ENCODE assay signal across 10 cellular contexts in the genomic region with DNA sequence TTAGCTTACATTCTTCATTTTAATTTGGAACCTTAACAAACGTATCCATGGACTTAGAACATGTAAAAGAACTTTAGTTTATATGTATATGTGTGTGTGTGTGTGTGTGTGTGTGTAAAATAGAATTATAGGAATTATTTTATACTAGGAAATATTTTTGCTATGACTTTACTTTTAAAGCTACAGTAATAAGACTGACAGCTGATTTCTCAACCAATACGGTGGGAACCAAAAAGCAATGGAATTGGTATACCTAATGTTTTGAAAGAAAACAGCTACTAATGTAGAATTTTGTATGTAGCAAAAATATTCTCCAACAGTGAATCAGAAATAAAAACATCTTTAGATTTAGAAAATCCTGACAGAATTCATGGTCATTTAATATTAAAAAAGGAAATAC.
"Had no signal": no experiment of that assay in that cellular context is flagged by ENCODE, and none has a peak within 500 bp of the region (broad histone marks: within the 10 kb centered on the region; RNA-seq: fewer than 3 reads in every experiment).

No MANE protein-coding gene starts in this region.

- H3K4me3 ChIP-seq: colonic mucosa, gastroesophageal sphincter, left ventricle myocardium inferior had no signal

- H3K27ac ChIP-seq: colonic mucosa, gastroesophageal sphincter, left ventricle myocardium inferior had no signal

- H3K27me3 ChIP-seq: colonic mucosa had no signal

- H3K36me3 ChIP-seq: colonic mucosa, gastroesophageal sphincter, left ventricle myocardium inferior had no signal

- H3K4me1 ChIP-seq: colonic mucosa, gastroesophageal sphincter, left ventricle myocardium inferior had no signal

- H3K9me3 ChIP-seq: colonic mucosa had no signal

- ATAC-seq: gastroesophageal sphincter had no signal

- DNase-seq: activated CD4-positive, alpha-beta T cell treated with anti-CD3 and anti-CD28 coated beads for 48 hours; activated CD8-positive, alpha-beta memory T cell treated with anti-CD3 and anti-CD28 coated beads for 24 hours; activated naive CD4-positive, alpha-beta T cell treated with anti-CD3 and anti-CD28 coated beads for 36 hours; caudate nucleus; colonic mucosa; left ventricle myocardium inferior; mesendoderm; stimulated activated CD4-positive, alpha-beta T cell treated with anti-CD3 and anti-CD28 coated beads, Interleukin-12 subunit alpha, Interleukin-12 subunit beta, amount 100 ng/mL, for 4 hours; stimulated activated naive CD4-positive, alpha-beta T cell treated with Interleukin-2 at 50 U/mL for 16 hours had no signal
